Comparison of ENCODE assay signal across 8 cellular contexts in the genomic region with DNA sequence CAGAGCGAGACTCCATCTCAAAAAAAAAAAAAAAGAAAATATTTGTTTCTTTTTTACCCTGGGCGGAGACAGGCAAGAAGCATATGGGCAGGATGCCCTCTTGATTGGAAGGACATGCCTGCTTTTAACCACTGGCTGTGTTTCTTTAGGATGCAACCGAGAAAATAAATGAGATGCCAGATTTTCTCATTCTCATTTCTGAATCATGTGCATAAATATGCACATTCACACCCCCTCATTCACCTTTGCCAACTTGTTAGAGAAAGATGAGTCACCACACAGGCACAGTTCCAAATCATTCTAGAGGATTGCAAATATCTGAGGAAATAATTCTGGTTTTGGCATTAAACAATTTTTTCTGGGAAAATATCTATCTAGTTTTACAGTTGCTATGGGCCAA. TPM values are rescaled to one million over a fixed set of nuclear protein-coding genes. Genes with fewer than 3 reads are reported as not detected.
DNase-seq lines count a peak whose midpoint lies in the region; ATAC-seq and TF ChIP-seq lines count a peak whose summit lies in the region.

No MANE protein-coding gene starts in this region.

- peaks cover 0 to 5% (median 0%) of the 10 kb centered on the region in 7 donors for H3K27me3 ChIP-seq in spleen (replicated peaks in 1 of 7)

- H3K4me1 ChIP-seq in spleen = peaks cover 0 to 9% (median 2%) of the 10 kb centered on the region in 6 donors

- TF ChIP-seq CTCF in epithelial cell of esophagus (IDR thresholded peaks at IDR 0.05; ENCODE audit: insufficient read depth, low read depth, low read length, missing control alignments) (no peak), spleen (IDR thresholded peaks at IDR 0.05 in 8 of 11, conservative IDR thresholded peaks at IDR 0.05 in 3 of 11) (no peak)

- no peak overlapping the region for H3K27ac ChIP-seq in spleen

- intact Hi-C loops in spleen (cut with DNase I; ENCODE audit: low total_unique reads) = no loop called here

- H3K4me3 ChIP-seq in epithelial cell of esophagus (ENCODE audit: low read length) (no peak overlapping the region), spleen (no peak overlapping the region)

- H3K36me3 ChIP-seq in spleen = no peaks in the 10 kb centered on the region

- DNase-seq in COR-L47 (lab: John Stamatoyannopoulos, UW) (peak; percentile 14), NCI-H446 treated with DMSO at 0.1 percent for 48 hours (lab: John Stamatoyannopoulos, UW) (peak; percentile 91), epithelial cell of esophagus (ENCODE audit: low read depth) (peak; percentile 97), myocyte (ENCODE audit: low read depth) (peak; percentile 81), spleen (no peak), NCI-H146 (lab: John Stamatoyannopoulos, UW) (no peak)

- TF ChIP-seq POLR2A in spleen (IDR thresholded peaks at IDR 0.05) = no peak

- 74 to 85% (median 80%) methylated on average over 3 of the region's 3 CpGs for WGBS in spleen, 5 donors

- no peak for ATAC-seq in HG02938 (IDR thresholded peaks at IDR 0.05; ENCODE audit: unreplicated experiment)
- no peak for ATAC-seq in GM21423 (IDR thresholded peaks at IDR 0.05; ENCODE audit: unreplicated experiment)

- no peaks in the 10 kb centered on the region for H3K9me3 ChIP-seq in spleen

RNA-seq across cellular contexts. Expression of a gene that starts 3.3 kb away (rescaled TPM):
- not detected in 2 replicates for total RNA-seq in myocyte
- 0.11 TPM for polyA plus RNA-seq in myocyte (2012)
- 1 to 10 TPM in 5 of 7 donors, under 1 TPM in 2; 0.83 to 3.1 (median 1.7) TPM for total RNA-seq in spleen
- under 1 TPM; 0.03 to 0.38 (median 0.09) TPM for polyA plus RNA-seq in spleen

RNA-seq across cellular contexts. Expression of a gene that starts 37.0 kb away (rescaled TPM):
- 41.7 and 47.0 TPM in 2 replicates for total RNA-seq in myocyte
- polyA plus RNA-seq in myocyte (2012) = 28.2 TPM
- 10 to 100 TPM; 19.2 to 40.0 (median 34.7) TPM for total RNA-seq in spleen
- 1 to 10 TPM; 4.8 to 8.7 (median 5.2) TPM for polyA plus RNA-seq in spleen

RNA-seq across cellular contexts. Expression of a gene that starts 50.3 kb away (rescaled TPM):
- 18.0 and 22.5 TPM in 2 replicates for total RNA-seq in myocyte
- 13.9 TPM for polyA plus RNA-seq in myocyte (2012)
- 10 to 100 TPM; 19.9 to 37.8 (median 26.8) TPM for total RNA-seq in spleen
- polyA plus RNA-seq in spleen = 1 to 10 TPM; 5.9 to 9.5 (median 6.7) TPM

Comparison
In these comparisons a context has a peak if more than half of its experiments do, and no peak if none do; other contexts are left out.
1. DNase-seq: peak in COR-L47 (single experiment), NCI-H446 treated with DMSO at 0.1 percent for 48 hours (single experiment), epithelial cell of esophagus (single experiment) and myocyte (single experiment); none in spleen (single experiment) and NCI-H146 (single experiment).